ENCODE assay signal across 15 cellular contexts in the genomic region with DNA sequence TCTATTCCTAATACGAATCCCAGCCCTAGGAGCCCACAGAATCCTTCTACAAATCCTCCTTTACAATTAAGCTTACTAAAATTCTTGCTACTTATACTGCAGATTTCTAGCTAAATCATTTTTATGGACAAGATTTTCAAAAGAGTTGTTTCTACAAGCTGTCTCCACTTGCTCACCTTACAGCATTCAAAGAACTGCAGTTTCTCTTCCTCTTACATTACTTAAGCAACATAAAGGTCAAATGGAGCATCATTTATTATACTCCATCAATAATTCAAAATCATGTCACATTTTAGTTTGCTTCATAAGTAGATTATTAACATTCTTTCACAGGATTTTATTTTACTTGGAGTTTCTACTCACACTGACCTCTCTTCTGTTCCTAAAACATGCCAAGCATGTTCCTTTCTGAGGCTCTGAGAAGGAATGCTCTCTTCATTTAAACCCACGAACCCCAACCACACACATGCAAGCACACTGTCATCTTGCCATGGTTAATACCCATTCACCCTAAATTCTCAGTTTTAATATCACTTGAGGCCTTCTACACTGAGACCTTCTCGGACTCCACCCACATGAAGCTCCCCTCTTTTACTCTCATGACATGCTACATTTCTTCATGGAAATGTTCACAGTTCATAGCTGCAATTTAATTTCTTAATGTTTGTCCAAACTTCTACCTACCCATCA.
DNase-seq lines count a peak whose midpoint lies in the region; ATAC-seq and TF ChIP-seq lines count a peak whose summit lies in the region.
"Had no signal": no experiment of that assay in that cellular context is flagged by ENCODE, and none has a peak within 500 bp of the region (broad histone marks: within the 10 kb centered on the region; RNA-seq: fewer than 3 reads in every experiment).

No MANE protein-coding gene starts in this region.

- 48 to 59% methylated on average over 3 of the region's 3 CpGs for WGBS in esophagus squamous epithelium, 2 donors

- no peaks in the 10 kb centered on the region for H3K27me3 Mint-ChIP-seq in activated CD4-positive, alpha-beta memory T cell treated with anti-CD3 and anti-CD28 coated beads for 36 hours
- H3K27me3 Mint-ChIP-seq: brain had no signal

- no peaks in the 10 kb centered on the region for H3K9me3 ChIP-seq in esophagus squamous epithelium
- H3K9me3 ChIP-seq: left lung had no signal

- CTCF ChIA-PET in activated CD4-positive, alpha-beta memory T cell treated with anti-CD3 and anti-CD28 coated beads for 36 hours (lab: Charles Lee) = no interaction called here

- no peaks in the 10 kb centered on the region for H3K9me3 Mint-ChIP-seq in activated CD4-positive, alpha-beta memory T cell treated with anti-CD3 and anti-CD28 coated beads for 36 hours
- H3K9me3 Mint-ChIP-seq: brain; CD8-positive, alpha-beta T cell had no signal

- no peaks in the 10 kb centered on the region for H3K4me1 ChIP-seq in esophagus squamous epithelium
- H3K4me1 ChIP-seq: left lung had no signal

- intact Hi-C loops in esophagus squamous epithelium (cut with DNase I) (no loop called here), head of caudate nucleus (cut with DNase I) (no loop called here)
- intact Hi-C loops in activated CD4-positive, alpha-beta memory T cell treated with anti-CD3 and anti-CD28 coated beads for 36 hours (cut with micrococcal nuclease) = no loop called here

- no peak overlapping the region for H3K27ac ChIP-seq in esophagus squamous epithelium
- H3K27ac ChIP-seq: left lung, PC-9 had no signal

- no peaks in the 10 kb centered on the region for H3K36me3 Mint-ChIP-seq in activated CD4-positive, alpha-beta memory T cell treated with anti-CD3 and anti-CD28 coated beads for 36 hours
- H3K36me3 Mint-ChIP-seq: brain; CD8-positive, alpha-beta T cell had no signal

- no peak for TF ChIP-seq CTCF in esophagus squamous epithelium (IDR thresholded peaks at IDR 0.05)

- ATAC-seq in GM18502 (IDR thresholded peaks at IDR 0.05; ENCODE audit: poor library complexity, unreplicated experiment) (peak; percentile 85), GM19397 (IDR thresholded peaks at IDR 0.05; ENCODE audit: unreplicated experiment) (peak; percentile 66), HG02759 (IDR thresholded peaks at IDR 0.05; ENCODE audit: unreplicated experiment) (peak; percentile 66), HG03354 (IDR thresholded peaks at IDR 0.05; ENCODE audit: poor library complexity, severe bottlenecking, unreplicated experiment) (peak; percentile 63)
- ATAC-seq: CD8-positive, alpha-beta T cell; left lung had no signal

- H3K27me3 ChIP-seq in esophagus squamous epithelium = no peaks in the 10 kb centered on the region
- H3K27me3 ChIP-seq: left lung had no signal

- no peak overlapping the region for H3K4me3 Mint-ChIP-seq in activated CD4-positive, alpha-beta memory T cell treated with anti-CD3 and anti-CD28 coated beads for 36 hours
- H3K4me3 Mint-ChIP-seq: brain; CD8-positive, alpha-beta T cell had no signal

- no peaks in the 10 kb centered on the region for H3K4me1 Mint-ChIP-seq in activated CD4-positive, alpha-beta memory T cell treated with anti-CD3 and anti-CD28 coated beads for 36 hours (ENCODE audit: low read depth)
- H3K4me1 Mint-ChIP-seq: brain had no signal

- POLR2A ChIA-PET in activated CD4-positive, alpha-beta memory T cell treated with anti-CD3 and anti-CD28 coated beads for 36 hours (lab: Charles Lee) = no interaction called here

- no peak overlapping the region for H3K4me3 ChIP-seq in esophagus squamous epithelium
- H3K4me3 ChIP-seq: left lung, PC-9 had no signal

- DNase-seq in esophagus squamous epithelium (lab: John Stamatoyannopoulos, UW) (no peak), head of caudate nucleus (no peak)
- no peak for DNase-seq in activated CD4-positive, alpha-beta memory T cell treated with anti-CD3 and anti-CD28 coated beads for 36 hours
- no peak for DNase-seq in stimulated activated naive CD4-positive, alpha-beta T cell treated with Interleukin-2 at 50 U/mL for 16 hours (lab: John Stamatoyannopoulos, UW)
- DNase-seq: CD8-positive, alpha-beta T cell; KG1; left lung; NCI-H510A; PC-9; stimulated activated CD4-positive, alpha-beta T cell treated with anti-CD3 and anti-CD28 coated beads, Interleukin-12 subunit alpha, Interleukin-12 subunit beta, amount 100 ng/mL, for 4 hours had no signal

- no peak overlapping the region for H3K27ac Mint-ChIP-seq in activated CD4-positive, alpha-beta memory T cell treated with anti-CD3 and anti-CD28 coated beads for 36 hours
- H3K27ac Mint-ChIP-seq: brain; CD8-positive, alpha-beta T cell had no signal

- H3K36me3 ChIP-seq in esophagus squamous epithelium = no peaks in the 10 kb centered on the region
- H3K36me3 ChIP-seq: left lung had no signal

- TF ChIP-seq POLR2A in esophagus squamous epithelium (IDR thresholded peaks at IDR 0.05) = no peak
